8 cellular contexts compared by ENCODE assay signal in the genomic region with DNA sequence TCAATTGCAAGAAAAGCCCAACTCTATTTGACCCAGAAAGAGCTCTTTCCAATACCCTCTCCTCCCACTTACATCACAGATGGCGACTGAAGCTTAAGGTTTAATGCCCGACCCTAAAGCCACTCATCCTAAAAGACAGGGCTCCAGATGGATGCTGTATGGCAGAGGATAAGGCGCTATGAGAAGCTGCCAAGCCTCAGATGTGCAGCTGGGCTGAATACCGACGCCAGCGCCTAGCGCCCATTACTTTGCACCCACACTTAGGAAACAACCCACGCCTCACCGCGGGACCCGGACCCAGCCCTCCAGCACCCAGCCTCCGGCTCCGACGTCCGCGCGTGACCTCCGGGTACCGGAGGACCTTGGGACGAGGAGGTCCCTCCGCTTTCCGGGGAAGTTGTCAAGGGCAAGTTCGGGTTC. TPM values are rescaled to one million over a fixed set of nuclear protein-coding genes. Genes with fewer than 3 reads are reported as not detected.
A peak's percentile ranks its signal among the peaks of the same experiment; 100 is the strongest.
DNase-seq lines count a peak whose midpoint lies in the region; ATAC-seq and TF ChIP-seq lines count a peak whose summit lies in the region.

No MANE protein-coding gene starts in this region.

- intact Hi-C loops in colonic mucosa (cut with DNase I), result no loop called here

- peaks cover 2% of the 10 kb centered on the region for H3K36me3 Mint-ChIP-seq in mesothelial cell of epicardium

- peaks cover 27% of the 10 kb centered on the region for H3K4me1 ChIP-seq in colonic mucosa

- peak overlapping the region; percentile 77 to 98 for H3K9ac ChIP-seq in colonic mucosa (ENCODE audit: low read depth in 2 of 2, low read length in 2 of 2)

- peak overlapping the region; percentile 82 for H3K4me3 ChIP-seq in GM12865 (ENCODE audit: low read depth, low read length)
- H3K4me3 ChIP-seq in colonic mucosa, result peak overlapping the region; percentile 75

- H3K27ac ChIP-seq in colonic mucosa, result peak overlapping the region; percentile 87

- DNase-seq in GM12865 (ENCODE audit: low read depth), result no peak
- peak; percentile 52 for DNase-seq in NCI-H446 treated with DMSO at 0.1 percent for 48 hours (lab: John Stamatoyannopoulos, UW)
- no peak for DNase-seq in colonic mucosa
- no peak for DNase-seq in mesothelial cell of epicardium (ENCODE audit: low spot score in 2 of 2, unreplicated experiment in 2 of 2)
- no peak for DNase-seq in NCI-H2196 treated with DMSO at 0.1 percent for 48 hours (lab: John Stamatoyannopoulos, UW; ENCODE audit: unreplicated experiment)
- DNase-seq in NK-92 (lab: John Stamatoyannopoulos, UW; ENCODE audit: unreplicated experiment), result no peak
- DNase-seq in activated CD4-positive, alpha-beta T cell treated with anti-CD3 and anti-CD28 coated beads for 1 hour, result no peak

- no peaks in the 10 kb centered on the region for H3K9me3 Mint-ChIP-seq in mesothelial cell of epicardium

- TF ChIP-seq CTCF in GM12865 (IDR thresholded peaks at IDR 0.05; ENCODE audit: insufficient read depth, low read depth, low read length, missing control alignments) (no peak), colonic mucosa (IDR thresholded peaks at IDR 0.05) (no peak), mesothelial cell of epicardium (IDR thresholded peaks at IDR 0.05; ENCODE audit: unreplicated experiment) (no peak)

- peak overlapping the region; percentile 95 for H3K4me3 Mint-ChIP-seq in mesothelial cell of epicardium

- peaks cover 35% of the 10 kb centered on the region for H3K4me1 Mint-ChIP-seq in mesothelial cell of epicardium

- no peaks in the 10 kb centered on the region for H3K36me3 ChIP-seq in colonic mucosa

- no peaks in the 10 kb centered on the region for H3K9me3 ChIP-seq in colonic mucosa

- H3K27me3 Mint-ChIP-seq in mesothelial cell of epicardium (ENCODE audit: low read depth), result no peaks in the 10 kb centered on the region

- peak overlapping the region; percentile 92 for H3K27ac Mint-ChIP-seq in mesothelial cell of epicardium

- ATAC-seq in HG02571 (IDR thresholded peaks at IDR 0.05; ENCODE audit: unreplicated experiment), result peak; percentile 27

- no peaks in the 10 kb centered on the region for H3K27me3 ChIP-seq in colonic mucosa

RNA-seq across cellular contexts. Expression of a gene that starts 0.3 kb away (rescaled TPM):
- total RNA-seq in colonic mucosa, result 10 to 100 TPM; 40.0 to 50.3 TPM
- 18.9 to 21.5 TPM (median 19.9 TPM) in 3 replicates for total RNA-seq in mesothelial cell of epicardium

RNA-seq across cellular contexts. Expression of a gene that starts 0.6 kb away (rescaled TPM):
- 10 to 100 TPM; 50.0 to 50.9 TPM for total RNA-seq in colonic mucosa
- total RNA-seq in mesothelial cell of epicardium, result 38.7 to 44.4 TPM (median 42.5 TPM) in 3 replicates
